In genomic region chr2:171547720-171548119, GRCh38 we compare ENCODE assay signal across 14 cellular contexts.
"Had no signal": no experiment of that assay in that cellular context is flagged by ENCODE, and none has a peak within 500 bp of the region (broad histone marks: within the 10 kb centered on the region; RNA-seq: fewer than 3 reads in every experiment).

No MANE protein-coding gene starts in this region.

- FAIRE-seq: kidney had no signal

- H3K36me3 ChIP-seq: prostate gland had no signal

- H3K27me3 ChIP-seq: esophagus squamous epithelium, heart right ventricle, sigmoid colon had no signal

- H3K27ac ChIP-seq: esophagus squamous epithelium, heart right ventricle, prostate gland, sigmoid colon, thoracic aorta, VCaP had no signal

- H3K4me3 ChIP-seq: esophagus squamous epithelium, heart right ventricle, prostate gland, sigmoid colon, thoracic aorta had no signal

- H3K9me3 ChIP-seq: esophagus squamous epithelium, heart right ventricle, prostate gland, sigmoid colon, thoracic aorta had no signal

- H3K4me1 ChIP-seq: esophagus squamous epithelium, heart right ventricle, prostate gland, sigmoid colon had no signal

- DNase-seq: activated CD4-positive, alpha-beta T cell treated with anti-CD3 and anti-CD28 coated beads for 4 hours; activated CD8-positive, alpha-beta T cell treated with anti-CD3 and anti-CD28 coated beads, Interleukin-2, amount 10 ng/mL, durations not matched to agents 7 days and 5 days; esophagus squamous epithelium; foreskin melanocyte; heart right ventricle; kidney; left ventricle myocardium superior; mesendoderm; sigmoid colon; stimulated activated CD4-positive, alpha-beta T cell treated with anti-CD3 and anti-CD28 coated beads, Interleukin-12 subunit alpha, Interleukin-12 subunit beta, amount 100 ng/mL, for 4 hours; SW 1271 had no signal

- ATAC-seq: activated CD8-positive, alpha-beta T cell treated with anti-CD3 and anti-CD28 coated beads, Interleukin-2, amount 10 ng/mL, durations not matched to agents 7 days and 5 days; heart right ventricle; left ventricle myocardium superior had no signal
